In the genomic region with DNA sequence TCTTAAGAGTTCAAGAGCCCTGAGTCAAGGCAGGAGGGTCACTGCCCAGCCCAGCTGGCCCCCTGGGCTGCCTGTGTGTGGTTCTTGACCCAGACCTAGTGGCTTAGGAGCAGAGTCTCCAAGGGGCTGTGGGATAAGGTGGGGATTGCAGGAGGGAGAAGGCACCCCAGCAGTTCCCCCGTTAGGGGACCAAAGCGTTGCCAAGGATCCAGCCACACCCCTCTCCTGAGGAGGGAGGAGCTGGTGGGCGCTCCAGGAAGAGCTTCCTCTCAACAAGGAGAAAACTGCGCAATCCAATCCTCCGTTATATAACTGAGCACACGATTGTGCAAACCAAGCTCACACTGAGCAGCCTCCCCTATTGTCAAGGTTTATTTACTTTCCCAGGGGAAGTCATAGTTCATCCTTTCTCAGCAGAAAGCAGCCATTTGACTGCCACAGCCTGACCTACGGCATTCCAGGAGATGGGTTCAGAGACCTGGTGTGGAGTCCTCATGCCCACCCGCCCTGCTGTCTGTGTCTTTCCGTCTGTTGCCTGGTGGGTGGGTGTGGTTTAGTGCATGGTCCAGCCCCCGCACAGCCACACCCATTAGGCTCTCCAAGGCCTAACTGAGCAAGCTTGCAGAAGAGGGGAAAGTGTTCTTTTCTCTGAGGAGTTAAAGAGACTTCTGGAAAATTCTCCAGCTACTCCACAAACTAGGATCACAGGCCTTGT, we compare ENCODE assay signal across 1 cellular context.
TF ChIP-seq lines count a peak whose summit lies in the region.

No MANE protein-coding gene starts in this region.

TF ChIP-seq in K562, 482 proteins besides CTCF, POLR2A, EP300 and RAD21 (continued from another document and continues in another):
- TF ChIP-seq, protein P1, sequence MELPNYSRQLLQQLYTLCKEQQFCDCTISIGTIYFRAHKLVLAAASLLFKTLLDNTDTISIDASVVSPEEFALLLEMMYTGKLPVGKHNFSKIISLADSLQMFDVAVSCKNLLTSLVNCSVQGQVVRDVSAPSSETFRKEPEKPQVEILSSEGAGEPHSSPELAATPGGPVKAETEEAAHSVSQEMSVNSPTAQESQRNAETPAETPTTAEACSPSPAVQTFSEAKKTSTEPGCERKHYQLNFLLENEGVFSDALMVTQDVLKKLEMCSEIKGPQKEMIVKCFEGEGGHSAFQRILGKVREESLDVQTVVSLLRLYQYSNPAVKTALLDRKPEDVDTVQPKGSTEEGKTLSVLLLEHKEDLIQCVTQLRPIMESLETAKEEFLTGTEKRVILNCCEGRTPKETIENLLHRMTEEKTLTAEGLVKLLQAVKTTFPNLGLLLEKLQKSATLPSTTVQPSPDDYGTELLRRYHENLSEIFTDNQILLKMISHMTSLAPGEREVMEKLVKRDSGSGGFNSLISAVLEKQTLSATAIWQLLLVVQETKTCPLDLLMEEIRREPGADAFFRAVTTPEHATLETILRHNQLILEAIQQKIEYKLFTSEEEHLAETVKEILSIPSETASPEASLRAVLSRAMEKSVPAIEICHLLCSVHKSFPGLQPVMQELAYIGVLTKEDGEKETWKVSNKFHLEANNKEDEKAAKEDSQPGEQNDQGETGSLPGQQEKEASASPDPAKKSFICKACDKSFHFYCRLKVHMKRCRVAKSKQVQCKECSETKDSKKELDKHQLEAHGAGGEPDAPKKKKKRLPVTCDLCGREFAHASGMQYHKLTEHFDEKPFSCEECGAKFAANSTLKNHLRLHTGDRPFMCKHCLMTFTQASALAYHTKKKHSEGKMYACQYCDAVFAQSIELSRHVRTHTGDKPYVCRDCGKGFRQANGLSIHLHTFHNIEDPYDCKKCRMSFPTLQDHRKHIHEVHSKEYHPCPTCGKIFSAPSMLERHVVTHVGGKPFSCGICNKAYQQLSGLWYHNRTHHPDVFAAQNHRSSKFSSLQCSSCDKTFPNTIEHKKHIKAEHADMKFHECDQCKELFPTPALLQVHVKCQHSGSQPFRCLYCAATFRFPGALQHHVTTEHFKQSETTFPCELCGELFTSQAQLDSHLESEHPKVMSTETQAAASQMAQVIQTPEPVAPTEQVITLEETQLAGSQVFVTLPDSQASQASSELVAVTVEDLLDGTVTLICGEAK (IDR thresholded peaks at IDR 0.05): 0 out of 2 replicates have a peak, but pooled peaks have one; percentile 23
- TF ChIP-seq, protein P1 (CRISPR knock-in tag; IDR thresholded peaks at IDR 0.05): no peak
- peak; percentile 44 for TF ChIP-seq CXXC5 (CRISPR knock-in tag; IDR thresholded peaks at IDR 0.05)
- peak; percentile 54; the same call in 1 of the 2 replicates for TF ChIP-seq ZBTB7A (IDR thresholded peaks at IDR 0.05; ENCODE audit: borderline replicate concordance, control insufficient read depth, low read depth, low read length)
- TF ChIP-seq ZNF324 (CRISPR knock-in tag; IDR thresholded peaks at IDR 0.05): 0 out of 2 replicates have a peak, but pooled peaks have one; percentile 35
- TF ChIP-seq NR2C2 (CRISPR knock-in tag; IDR thresholded peaks at IDR 0.05): no peak
- peak; percentile 43; the same call in 1 of the 2 replicates for TF ChIP-seq NR2C2 (tag; IDR thresholded peaks at IDR 0.05)
- peak; percentile 73 for TF ChIP-seq CTBP1 (IDR thresholded peaks at IDR 0.05; ENCODE audit: borderline replicate concordance)
- TF ChIP-seq, protein P2, sequence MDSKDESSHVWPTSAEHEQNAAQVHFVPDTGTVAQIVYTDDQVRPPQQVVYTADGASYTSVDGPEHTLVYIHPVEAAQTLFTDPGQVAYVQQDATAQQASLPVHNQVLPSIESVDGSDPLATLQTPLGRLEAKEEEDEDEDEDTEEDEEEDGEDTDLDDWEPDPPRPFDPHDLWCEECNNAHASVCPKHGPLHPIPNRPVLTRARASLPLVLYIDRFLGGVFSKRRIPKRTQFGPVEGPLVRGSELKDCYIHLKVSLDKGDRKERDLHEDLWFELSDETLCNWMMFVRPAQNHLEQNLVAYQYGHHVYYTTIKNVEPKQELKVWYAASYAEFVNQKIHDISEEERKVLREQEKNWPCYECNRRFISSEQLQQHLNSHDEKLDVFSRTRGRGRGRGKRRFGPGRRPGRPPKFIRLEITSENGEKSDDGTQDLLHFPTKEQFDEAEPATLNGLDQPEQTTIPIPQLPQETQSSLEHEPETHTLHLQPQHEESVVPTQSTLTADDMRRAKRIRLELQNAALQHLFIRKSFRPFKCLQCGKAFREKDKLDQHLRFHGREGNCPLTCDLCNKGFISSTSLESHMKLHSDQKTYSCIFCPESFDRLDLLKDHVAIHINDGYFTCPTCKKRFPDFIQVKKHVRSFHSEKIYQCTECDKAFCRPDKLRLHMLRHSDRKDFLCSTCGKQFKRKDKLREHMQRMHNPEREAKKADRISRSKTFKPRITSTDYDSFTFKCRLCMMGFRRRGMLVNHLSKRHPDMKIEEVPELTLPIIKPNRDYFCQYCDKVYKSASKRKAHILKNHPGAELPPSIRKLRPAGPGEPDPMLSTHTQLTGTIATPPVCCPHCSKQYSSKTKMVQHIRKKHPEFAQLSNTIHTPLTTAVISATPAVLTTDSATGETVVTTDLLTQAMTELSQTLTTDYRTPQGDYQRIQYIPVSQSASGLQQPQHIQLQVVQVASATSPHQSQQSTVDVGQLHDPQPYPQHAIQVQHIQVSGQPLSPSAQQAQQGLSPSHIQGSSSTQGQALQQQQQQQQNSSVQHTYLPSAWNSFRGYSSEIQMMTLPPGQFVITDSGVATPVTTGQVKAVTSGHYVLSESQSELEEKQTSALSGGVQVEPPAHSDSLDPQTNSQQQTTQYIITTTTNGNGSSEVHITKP (IDR thresholded peaks at IDR 0.05; ENCODE audit: partially characterized antibody): peak; percentile 35
- peak; percentile 24; the same call in 1 of the 2 replicates for TF ChIP-seq ETV1 (tag; conservative IDR thresholded peaks at IDR 0.05; ENCODE audit: low read depth)
- TF ChIP-seq, protein P3, sequence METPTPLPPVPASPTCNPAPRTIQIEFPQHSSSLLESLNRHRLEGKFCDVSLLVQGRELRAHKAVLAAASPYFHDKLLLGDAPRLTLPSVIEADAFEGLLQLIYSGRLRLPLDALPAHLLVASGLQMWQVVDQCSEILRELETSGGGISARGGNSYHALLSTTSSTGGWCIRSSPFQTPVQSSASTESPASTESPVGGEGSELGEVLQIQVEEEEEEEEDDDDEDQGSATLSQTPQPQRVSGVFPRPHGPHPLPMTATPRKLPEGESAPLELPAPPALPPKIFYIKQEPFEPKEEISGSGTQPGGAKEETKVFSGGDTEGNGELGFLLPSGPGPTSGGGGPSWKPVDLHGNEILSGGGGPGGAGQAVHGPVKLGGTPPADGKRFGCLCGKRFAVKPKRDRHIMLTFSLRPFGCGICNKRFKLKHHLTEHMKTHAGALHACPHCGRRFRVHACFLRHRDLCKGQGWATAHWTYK (CRISPR knock-in tag; IDR thresholded peaks at IDR 0.05): peak; percentile 69; the same call in 1 of the 2 replicates
- TF ChIP-seq ARNT (IDR thresholded peaks at IDR 0.05): no peak
- peak; percentile 21; the same call in 1 of the 2 replicates for TF ChIP-seq NBN (IDR thresholded peaks at IDR 0.05; ENCODE audit: low read depth)
- TF ChIP-seq DPF2 (IDR thresholded peaks at IDR 0.05): peak; percentile 32; the same call in 1 of the 2 replicates
- no peak for TF ChIP-seq ZNF699 (CRISPR knock-in tag; IDR thresholded peaks at IDR 0.05; ENCODE audit: insufficient replicate concordance)
- TF ChIP-seq KLF6 (CRISPR knock-in tag; IDR thresholded peaks at IDR 0.05; ENCODE audit: borderline replicate concordance): 0 out of 2 replicates have a peak, but pooled peaks have one; percentile 56
- TF ChIP-seq KLF13 (tag; IDR thresholded peaks at IDR 0.05; ENCODE audit: borderline replicate concordance, low read depth): peak; percentile 22; the same call in 1 of the 2 replicates
- TF ChIP-seq, protein P4, sequence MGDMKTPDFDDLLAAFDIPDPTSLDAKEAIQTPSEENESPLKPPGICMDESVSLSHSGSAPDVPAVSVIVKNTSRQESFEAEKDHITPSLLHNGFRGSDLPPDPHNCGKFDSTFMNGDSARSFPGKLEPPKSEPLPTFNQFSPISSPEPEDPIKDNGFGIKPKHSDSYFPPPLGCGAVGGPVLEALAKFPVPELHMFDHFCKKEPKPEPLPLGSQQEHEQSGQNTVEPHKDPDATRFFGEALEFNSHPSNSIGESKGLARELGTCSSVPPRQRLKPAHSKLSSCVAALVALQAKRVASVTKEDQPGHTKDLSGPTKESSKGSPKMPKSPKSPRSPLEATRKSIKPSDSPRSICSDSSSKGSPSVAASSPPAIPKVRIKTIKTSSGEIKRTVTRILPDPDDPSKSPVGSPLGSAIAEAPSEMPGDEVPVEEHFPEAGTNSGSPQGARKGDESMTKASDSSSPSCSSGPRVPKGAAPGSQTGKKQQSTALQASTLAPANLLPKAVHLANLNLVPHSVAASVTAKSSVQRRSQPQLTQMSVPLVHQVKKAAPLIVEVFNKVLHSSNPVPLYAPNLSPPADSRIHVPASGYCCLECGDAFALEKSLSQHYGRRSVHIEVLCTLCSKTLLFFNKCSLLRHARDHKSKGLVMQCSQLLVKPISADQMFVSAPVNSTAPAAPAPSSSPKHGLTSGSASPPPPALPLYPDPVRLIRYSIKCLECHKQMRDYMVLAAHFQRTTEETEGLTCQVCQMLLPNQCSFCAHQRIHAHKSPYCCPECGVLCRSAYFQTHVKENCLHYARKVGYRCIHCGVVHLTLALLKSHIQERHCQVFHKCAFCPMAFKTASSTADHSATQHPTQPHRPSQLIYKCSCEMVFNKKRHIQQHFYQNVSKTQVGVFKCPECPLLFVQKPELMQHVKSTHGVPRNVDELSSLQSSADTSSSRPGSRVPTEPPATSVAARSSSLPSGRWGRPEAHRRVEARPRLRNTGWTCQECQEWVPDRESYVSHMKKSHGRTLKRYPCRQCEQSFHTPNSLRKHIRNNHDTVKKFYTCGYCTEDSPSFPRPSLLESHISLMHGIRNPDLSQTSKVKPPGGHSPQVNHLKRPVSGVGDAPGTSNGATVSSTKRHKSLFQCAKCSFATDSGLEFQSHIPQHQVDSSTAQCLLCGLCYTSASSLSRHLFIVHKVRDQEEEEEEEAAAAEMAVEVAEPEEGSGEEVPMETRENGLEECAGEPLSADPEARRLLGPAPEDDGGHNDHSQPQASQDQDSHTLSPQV (IDR thresholded peaks at IDR 0.05): no peak
- TF ChIP-seq HMGN3 (IDR thresholded peaks at IDR 0.05; ENCODE audit: borderline replicate concordance, extremely low read depth, insufficient read length, low read depth, low read length): no peak
- peak; percentile 12; the same call in 1 of the 2 replicates for TF ChIP-seq ARID1B (IDR thresholded peaks at IDR 0.05)
- TF ChIP-seq ZBTB17 (CRISPR knock-in tag; IDR thresholded peaks at IDR 0.05): 0 out of 2 replicates have a peak, but pooled peaks have one; percentile 48
- TF ChIP-seq HDAC1 (IDR thresholded peaks at IDR 0.05): peak in 1 of 2 experiments; percentile 56; a peak in 1 of 4 replicates
- peak; percentile 41 to 52; a peak in 3 of 4 replicates for TF ChIP-seq FOXK2 (conservative IDR thresholded peaks at IDR 0.05 in 1 of 2, IDR thresholded peaks at IDR 0.05 in 1 of 2; ENCODE audit: low read depth in 2 of 2)
- peak; percentile 45 for TF ChIP-seq MYC (IDR thresholded peaks at IDR 0.05; ENCODE audit: low read depth, low read length)
- no peak for TF ChIP-seq MYC (CRISPR knock-in tag; IDR thresholded peaks at IDR 0.05; ENCODE audit: borderline replicate concordance, low read depth)
- no peak for TF ChIP-seq BRF1 (IDR thresholded peaks at IDR 0.05; ENCODE audit: borderline replicate concordance, extremely low read depth, insufficient read length)
- peak; percentile 17; the same call in 1 of the 2 replicates for TF ChIP-seq PHF8 (IDR thresholded peaks at IDR 0.05; ENCODE audit: borderline replicate concordance, low read length)
- TF ChIP-seq ZNF124 (CRISPR knock-in tag; IDR thresholded peaks at IDR 0.05): no peak
- TF ChIP-seq EGR1 (conservative IDR thresholded peaks at IDR 0.05): peak; percentile 88
- 0 out of 2 replicates have a peak, but pooled peaks have one; percentile 34 for TF ChIP-seq ATF7 (IDR thresholded peaks at IDR 0.05)
- peak; percentile 63; the same call in 1 of the 2 replicates for TF ChIP-seq SMAD4 (CRISPR knock-in tag; conservative IDR thresholded peaks at IDR 0.05)
- 0 out of 2 replicates have a peak, but pooled peaks have one; percentile 27 for TF ChIP-seq ZNF830 (CRISPR knock-in tag; IDR thresholded peaks at IDR 0.05)
- TF ChIP-seq, protein P5, sequence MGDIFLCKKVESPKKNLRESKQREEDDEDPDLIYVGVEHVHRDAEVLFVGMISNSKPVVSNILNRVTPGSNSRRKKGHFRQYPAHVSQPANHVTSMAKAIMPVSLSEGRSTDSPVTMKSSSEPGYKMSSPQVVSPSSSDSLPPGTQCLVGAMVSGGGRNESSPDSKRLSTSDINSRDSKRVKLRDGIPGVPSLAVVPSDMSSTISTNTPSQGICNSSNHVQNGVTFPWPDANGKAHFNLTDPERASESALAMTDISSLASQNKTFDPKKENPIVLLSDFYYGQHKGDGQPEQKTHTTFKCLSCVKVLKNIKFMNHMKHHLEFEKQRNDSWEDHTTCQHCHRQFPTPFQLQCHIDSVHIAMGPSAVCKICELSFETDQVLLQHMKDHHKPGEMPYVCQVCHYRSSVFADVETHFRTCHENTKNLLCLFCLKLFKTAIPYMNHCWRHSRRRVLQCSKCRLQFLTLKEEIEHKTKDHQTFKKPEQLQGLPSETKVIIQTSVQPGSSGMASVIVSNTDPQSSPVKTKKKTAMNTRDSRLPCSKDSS (IDR thresholded peaks at IDR 0.05; ENCODE audit: low read depth, partially characterized antibody): no peak
